29 cellular contexts compared by ENCODE assay signal in the genomic region with DNA sequence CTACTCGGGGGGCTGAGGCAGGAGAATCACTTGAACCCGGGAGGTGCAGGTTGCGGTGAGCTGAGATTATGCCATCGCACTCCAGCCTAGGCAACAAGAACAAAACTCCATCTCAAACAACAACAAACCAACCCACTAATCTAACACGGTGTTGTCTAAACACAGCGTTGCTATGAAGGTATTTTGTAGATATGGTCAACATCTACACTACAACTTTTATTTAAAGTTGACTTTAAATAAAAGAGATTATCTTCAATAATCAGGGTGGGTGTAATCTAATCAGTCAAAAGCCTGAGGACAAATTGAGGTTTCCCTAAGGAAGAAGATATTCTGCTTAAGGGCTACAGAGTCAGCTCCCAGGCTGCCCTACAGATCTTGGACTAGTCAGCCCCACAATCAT.
"Had no signal": no experiment of that assay in that cellular context is flagged by ENCODE, and none has a peak within 500 bp of the region (broad histone marks: within the 10 kb centered on the region; RNA-seq: fewer than 3 reads in every experiment).

No MANE protein-coding gene starts in this region.

- H3K27me3 ChIP-seq: colonic mucosa, dorsolateral prefrontal cortex, esophagus muscularis mucosa, esophagus squamous epithelium, foreskin keratinocyte, gastrocnemius medialis, gastroesophageal sphincter, heart left ventricle, heart right ventricle had no signal

- H3K27me3 Mint-ChIP-seq: dendritic cell treated with granulocyte-macrophage colony-stimulating factor and Interleukin-4, amounts not matched to agents 40 ng/mL and 50 ng/mL, for 4 days; effector memory CD8-positive, alpha-beta T cell had no signal

- H3K36me3 ChIP-seq: colonic mucosa, esophagus muscularis mucosa, esophagus squamous epithelium, gastrocnemius medialis, gastroesophageal sphincter, heart left ventricle, heart right ventricle had no signal

- H3K9me3 ChIP-seq: colonic mucosa, esophagus muscularis mucosa, esophagus squamous epithelium, gastrocnemius medialis, gastroesophageal sphincter, heart right ventricle had no signal

- H3K4me3 ChIP-seq: colonic mucosa, coronary artery, dorsolateral prefrontal cortex, esophagus muscularis mucosa, esophagus squamous epithelium, gastrocnemius medialis, gastroesophageal sphincter, heart left ventricle, heart right ventricle had no signal

- H3K9me3 Mint-ChIP-seq: dendritic cell treated with granulocyte-macrophage colony-stimulating factor and Interleukin-4, amounts not matched to agents 40 ng/mL and 50 ng/mL, for 4 days; effector memory CD8-positive, alpha-beta T cell had no signal

- FAIRE-seq: colon, endometrium, endothelial cell of umbilical vein, frontal cortex had no signal

- H3K4me1 Mint-ChIP-seq: endodermal cell had no signal

- H3K27ac Mint-ChIP-seq: dendritic cell treated with granulocyte-macrophage colony-stimulating factor and Interleukin-4, amounts not matched to agents 40 ng/mL and 50 ng/mL, for 4 days; effector memory CD8-positive, alpha-beta T cell had no signal

- ATAC-seq: effector memory CD8-positive, alpha-beta T cell; esophagus mucosa; foreskin keratinocyte; gastrocnemius medialis; gastroesophageal sphincter; heart left ventricle; heart right ventricle had no signal

- H3K27ac ChIP-seq: colonic mucosa, coronary artery, dorsolateral prefrontal cortex, epithelial cell of prostate, esophagus muscularis mucosa, esophagus squamous epithelium, foreskin keratinocyte, gastrocnemius medialis, gastroesophageal sphincter, heart left ventricle, heart right ventricle had no signal

- H3K4me3 Mint-ChIP-seq: dendritic cell treated with granulocyte-macrophage colony-stimulating factor and Interleukin-4, amounts not matched to agents 40 ng/mL and 50 ng/mL, for 4 days; effector memory CD8-positive, alpha-beta T cell; endodermal cell had no signal

- DNase-seq: colonic mucosa; cortex of kidney; dermis blood vessel endothelial cell; dorsolateral prefrontal cortex; effector CD4-positive, alpha-beta T cell; effector CD8-positive, alpha-beta T cell; effector memory CD4-positive, alpha-beta T cell; effector memory CD8-positive, alpha-beta T cell; endodermal cell; erythroblast; esophagus squamous epithelium; foreskin fibroblast; foreskin keratinocyte; foreskin melanocyte; gastrocnemius medialis; glutamatergic neuron; head of caudate nucleus; heart left ventricle; heart right ventricle had no signal

- H3K4me1 ChIP-seq: colonic mucosa, esophagus muscularis mucosa, gastrocnemius medialis, gastroesophageal sphincter, heart left ventricle had no signal
